23 cellular contexts compared by ENCODE assay signal in the genomic region with DNA sequence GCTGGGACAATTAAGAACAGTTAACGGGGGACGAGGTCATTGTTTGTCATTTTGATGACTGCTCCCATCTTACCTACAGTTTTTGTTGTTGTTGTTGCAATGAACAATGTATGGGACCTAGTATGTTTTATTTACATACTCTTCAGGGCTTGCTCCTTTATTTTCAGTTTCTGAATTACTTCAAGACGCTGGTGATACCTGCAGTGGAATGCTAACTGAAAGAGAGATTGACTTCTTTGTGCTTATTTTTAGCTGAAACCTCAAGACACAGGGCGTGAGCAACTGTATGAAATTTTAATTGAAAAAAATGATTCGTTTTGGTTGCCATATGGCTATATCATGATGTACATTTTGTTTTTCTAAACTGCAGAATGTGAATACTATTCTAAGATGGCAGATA.
DNase-seq lines count a peak whose midpoint lies in the region; ATAC-seq and TF ChIP-seq lines count a peak whose summit lies in the region.
"Had no signal": no experiment of that assay in that cellular context is flagged by ENCODE, and none has a peak within 500 bp of the region (broad histone marks: within the 10 kb centered on the region; RNA-seq: fewer than 3 reads in every experiment).

No MANE protein-coding gene starts in this region.

- ATAC-seq in GM19351 (IDR thresholded peaks at IDR 0.05; ENCODE audit: unreplicated experiment) (peak; percentile 77), GM21737 (IDR thresholded peaks at IDR 0.05; ENCODE audit: unreplicated experiment) (peak; percentile 50), HG03139 (IDR thresholded peaks at IDR 0.05; ENCODE audit: unreplicated experiment) (peak; percentile 39), HG03045 (IDR thresholded peaks at IDR 0.05; ENCODE audit: unreplicated experiment) (no peak), HG03521 (IDR thresholded peaks at IDR 0.05; ENCODE audit: unreplicated experiment) (no peak)

- DNase-seq in GM12864 (ENCODE audit: low read depth) (peak; percentile 13), NCI-H446 treated with DMSO at 0.1 percent for 48 hours (lab: John Stamatoyannopoulos, UW) (no peak), RWPE1 (ENCODE audit: low spot score) (no peak)
- DNase-seq: 8988T; activated CD4-positive, alpha-beta T cell treated with anti-CD3 and anti-CD28 coated beads, Interleukin-2, amount 10 ng/mL, durations not matched to agents 24 days and 14 days; activated CD8-positive, alpha-beta memory T cell treated with anti-CD3 and anti-CD28 coated beads, Interleukin-2, amount 50 U/mL, for 4 hours; activated gamma-delta T cell; anterior cingulate cortex; Caco-2; cerebellar nuclear complex; glutamatergic neuron; immature natural killer cell; MV-4-11; NCI-H1930; RPMI8226; stimulated activated CD4-positive, alpha-beta T cell treated with anti-CD3 and anti-CD28 coated beads, Interleukin-12 subunit alpha, Interleukin-12 subunit beta, amount 100 ng/mL, for 4 hours; SW 1271; testis had no signal

- CTCF ChIA-PET in RWPE1 (lab: Yijun Ruan, JAX), result no interaction called here

- no peak overlapping the region for H3K4me3 ChIP-seq in GM12864 (ENCODE audit: low read depth, low read length)
- H3K4me3 ChIP-seq: testis had no signal

- TF ChIP-seq CTCF in GM12864 (IDR thresholded peaks at IDR 0.05; ENCODE audit: low read depth, low read length, missing control alignments) (no peak), RWPE1 (conservative IDR thresholded peaks at IDR 0.05; ENCODE audit: low read depth) (no peak)

- POLR2A ChIA-PET in RWPE1 (lab: Yijun Ruan, JAX; ENCODE audit: low non-redundant PET), result no interaction called here

- no peak overlapping the region for H3K27ac ChIP-seq in RWPE1
- H3K27ac ChIP-seq: testis had no signal

Comparison
In these comparisons a context has a peak if more than half of its experiments do, and no peak if none do; other contexts are left out.
1. ATAC-seq: peak in GM19351 (single experiment), GM21737 (single experiment) and HG03139 (single experiment); none in HG03045 (single experiment) and HG03521 (single experiment).